17 cellular contexts compared by ENCODE assay signal in genomic region chr15:32959077-32959476, GRCh38.
A peak's percentile ranks its signal among the peaks of the same experiment; 100 is the strongest.
DNase-seq lines count a peak whose midpoint lies in the region; ATAC-seq and TF ChIP-seq lines count a peak whose summit lies in the region.
"Had no signal": no experiment of that assay in that cellular context is flagged by ENCODE, and none has a peak within 500 bp of the region (broad histone marks: within the 10 kb centered on the region; RNA-seq: fewer than 3 reads in every experiment).

No MANE protein-coding gene starts in this region.

- no peak overlapping the region for H3K9ac ChIP-seq in neuronal stem cell (ENCODE audit: low read depth, low read length, poor library complexity)

- no peak overlapping the region for H3K27ac Mint-ChIP-seq in stimulated activated memory B cell treated with anti-CD40 and anti-IgM and Interleukin-4, amounts not matched to agents 10 μg/mL and 1 μg/mL and 100 μg/mL, for 72 hours
- H3K27ac Mint-ChIP-seq: CD14-positive monocyte had no signal

- peaks cover 20% of the 10 kb centered on the region for H3K27me3 Mint-ChIP-seq in stimulated activated memory B cell treated with anti-CD40 and anti-IgM and Interleukin-4, amounts not matched to agents 10 μg/mL and 1 μg/mL and 100 μg/mL, for 72 hours

- H2BK5ac ChIP-seq in neuronal stem cell (ENCODE audit: low read length) = no peak overlapping the region

- no peaks in the 10 kb centered on the region for H3K36me3 Mint-ChIP-seq in stimulated activated memory B cell treated with anti-CD40 and anti-IgM and Interleukin-4, amounts not matched to agents 10 μg/mL and 1 μg/mL and 100 μg/mL, for 72 hours

- TF ChIP-seq CTCF in RWPE1 (conservative IDR thresholded peaks at IDR 0.05; ENCODE audit: low read depth) = no peak

- H4K8ac ChIP-seq in neuronal stem cell (ENCODE audit: low read depth, low read length) = no peak overlapping the region

- CTCF ChIA-PET in RWPE1 (lab: Yijun Ruan, JAX) = interaction anchor here (0.6 kb wide), 1 partner anchor 755 kb away, joined by 3 read pairs; no protein-coding TSS in a partner anchor

- DNase-seq in EH (ENCODE audit: low read depth) (peak; percentile 68), MV-4-11 (lab: John Stamatoyannopoulos, UW) (peak; percentile 10), fibroblast of gingiva (ENCODE audit: low read depth) (peak; percentile 62), neuronal stem cell (ENCODE audit: low spot score) (no peak), medulla oblongata (ENCODE audit: extremely low spot score) (no peak), mucosa of gallbladder (ENCODE audit: low spot score) (no peak), RWPE1 (ENCODE audit: low spot score) (no peak)
- DNase-seq: activated CD4-positive, alpha-beta T cell treated with anti-CD3 and anti-CD28 coated beads, Interleukin-2, amount 50 U/mL, for 4 hours; dermis blood vessel endothelial cell; esophagus squamous epithelium; KG1; mucosa of descending colon; NCI-H1694; NCI-H524; stimulated activated CD4-positive, alpha-beta T cell treated with anti-CD3 and anti-CD28 coated beads, Interleukin-2, amount 100 ng/mL, for 24 hours had no signal

- H4K91ac ChIP-seq in neuronal stem cell (ENCODE audit: low read depth, low read length, poor library complexity) = no peak overlapping the region

- H3K79me1 ChIP-seq in neuronal stem cell (ENCODE audit: low read depth, low read length) = no peaks in the 10 kb centered on the region

- H2BK15ac ChIP-seq in neuronal stem cell (ENCODE audit: low read length) = no peak overlapping the region

- no peak overlapping the region for H2BK120ac ChIP-seq in neuronal stem cell (ENCODE audit: low read depth, low read length)

- no peak overlapping the region for H2AK5ac ChIP-seq in neuronal stem cell (ENCODE audit: low read depth, low read length)

- H3K9me3 ChIP-seq in neuronal stem cell (replicated peaks in 1 of 2; ENCODE audit: control insufficient read depth in 2 of 2, insufficient read depth in 1 of 2, low read depth in 1 of 2, low read length in 2 of 2) = no peaks in the 10 kb centered on the region
- H3K9me3 ChIP-seq: esophagus squamous epithelium, mucosa of descending colon had no signal

- no peaks in the 10 kb centered on the region for H3K4me1 Mint-ChIP-seq in stimulated activated memory B cell treated with anti-CD40 and anti-IgM and Interleukin-4, amounts not matched to agents 10 μg/mL and 1 μg/mL and 100 μg/mL, for 72 hours
- H3K4me1 Mint-ChIP-seq: CD14-positive monocyte had no signal

- no peak overlapping the region for H3K4me2 ChIP-seq in neuronal stem cell (ENCODE audit: insufficient read depth, low read length, poor library complexity, severe bottlenecking)

- H3K27ac ChIP-seq in neuronal stem cell (replicated peaks; ENCODE audit: low read length) (no peak overlapping the region), RWPE1 (no peak overlapping the region)

- no CpG with 5 or more reads among the region's 1 CpG for WGBS in neuronal stem cell (ENCODE audit: extremely low coverage in 2 of 2, insufficient read length in 2 of 2, insufficient replicate concordance in 1 of 2), 2 donors

- no peak overlapping the region for H3K23ac ChIP-seq in neuronal stem cell (ENCODE audit: low read depth, low read length, poor library complexity)

- no peak overlapping the region for H2BK12ac ChIP-seq in neuronal stem cell (ENCODE audit: low read length)

- H3K14ac ChIP-seq in neuronal stem cell (ENCODE audit: low read length) = no peak overlapping the region

- H3K18ac ChIP-seq in neuronal stem cell (ENCODE audit: low read length) = no peak overlapping the region

- no peak overlapping the region for H3K4me3 Mint-ChIP-seq in stimulated activated memory B cell treated with anti-CD40 and anti-IgM and Interleukin-4, amounts not matched to agents 10 μg/mL and 1 μg/mL and 100 μg/mL, for 72 hours
- H3K4me3 Mint-ChIP-seq: CD14-positive monocyte had no signal

- no peak overlapping the region for H3K4me3 ChIP-seq in neuronal stem cell (ENCODE audit: low read length in 2 of 2)
- H3K4me3 ChIP-seq: esophagus squamous epithelium, mucosa of descending colon had no signal

- H3K4ac ChIP-seq in neuronal stem cell (ENCODE audit: low read length) = no peak overlapping the region

- POLR2A ChIA-PET in RWPE1 (lab: Yijun Ruan, JAX; ENCODE audit: low non-redundant PET) = no interaction called here

- H3K9me3 Mint-ChIP-seq in stimulated activated memory B cell treated with anti-CD40 and anti-IgM and Interleukin-4, amounts not matched to agents 10 μg/mL and 1 μg/mL and 100 μg/mL, for 72 hours = no peaks in the 10 kb centered on the region

- peak overlapping the region; percentile 1 for H2AFZ ChIP-seq in neuronal stem cell (ENCODE audit: low read length)

- no peaks in the 10 kb centered on the region for H3K27me3 ChIP-seq in neuronal stem cell (ENCODE audit: control insufficient read depth in 3 of 3, insufficient read depth in 3 of 3, low read depth in 1 of 3, low read length in 3 of 3)
- H3K27me3 ChIP-seq: esophagus squamous epithelium had no signal

- no peak for ATAC-seq in stimulated activated memory B cell treated with anti-CD40 and anti-IgM and Interleukin-4, amounts not matched to agents 10 μg/mL and 1 μg/mL and 100 μg/mL, for 72 hours
- ATAC-seq: mucosa of descending colon had no signal

- H3K4me1 ChIP-seq in neuronal stem cell (ENCODE audit: control insufficient read depth in 2 of 2, insufficient read depth in 1 of 2, low read depth in 1 of 2, low read length in 2 of 2) = no peaks in the 10 kb centered on the region

- H3K36me3 ChIP-seq in neuronal stem cell (replicated peaks in 1 of 2; ENCODE audit: control insufficient read depth in 2 of 2, insufficient read depth in 2 of 2, low read length in 2 of 2) = no peaks in the 10 kb centered on the region
- H3K36me3 ChIP-seq: esophagus squamous epithelium had no signal

Comparison
In these comparisons a context has a peak if more than half of its experiments do, and no peak if none do; other contexts are left out.
1. DNase-seq: peak in EH (single experiment), MV-4-11 (single experiment) and fibroblast of gingiva (single experiment); none in neuronal stem cell (single experiment), medulla oblongata (single experiment), mucosa of gallbladder (single experiment) and RWPE1 (single experiment).